14 cellular contexts compared by ENCODE assay signal in genomic region chr5:92391-93220, GRCh38. TPM values are rescaled to one million over a fixed set of nuclear protein-coding genes. Genes with fewer than 3 reads are reported as not detected.
DNase-seq lines count a peak whose midpoint lies in the region; ATAC-seq, FAIRE-seq and TF ChIP-seq lines count a peak whose summit lies in the region.
"Had no signal": no experiment of that assay in that cellular context is flagged by ENCODE, and none has a peak within 500 bp of the region (broad histone marks: within the 10 kb centered on the region; RNA-seq: fewer than 3 reads in every experiment).

No MANE protein-coding gene starts in this region.

- H3K4me2 ChIP-seq in A549 = peak overlapping the region; percentile 86
- peak overlapping the region; percentile 73 for H3K4me2 ChIP-seq in H9 (ENCODE audit: insufficient read depth, insufficient read length, low read length)

- TF ChIP-seq CTCF in A549 (IDR thresholded peaks at IDR 0.05) = no peak
- no peak for TF ChIP-seq CTCF in H9 (conservative IDR thresholded peaks at IDR 0.05)

- H3K14ac ChIP-seq in H9 (ENCODE audit: insufficient read depth, low read length) = no peak overlapping the region

- peak overlapping the region; percentile 15 to 70 (median 54); a peak in 4 of 7 replicates for H3K27ac Mint-ChIP-seq in H9
- H3K27ac Mint-ChIP-seq in T-helper 17 cell = no peak overlapping the region
- H3K27ac Mint-ChIP-seq: activated CD4-positive, alpha-beta T cell treated with anti-CD3 and anti-CD28 coated beads, Interleukin-2, amount 10 ng/mL, durations not matched to agents 24 days and 14 days; dendritic cell treated with granulocyte-macrophage colony-stimulating factor and Interleukin-4, amounts not matched to agents 40 ng/mL and 50 ng/mL, for 4 days had no signal

- no peak overlapping the region for H3K18ac ChIP-seq in H9 (ENCODE audit: insufficient read length, low read depth, low read length)

- peaks cover 19 to 38% (median 22%) of the 10 kb centered on the region in 3 experiments for H3K36me3 Mint-ChIP-seq in H9 (ENCODE audit: insufficient read depth in 1 of 3, low read depth in 3 of 3)
- H3K36me3 Mint-ChIP-seq in T-helper 17 cell (ENCODE audit: low read depth) = peaks cover 7% of the 10 kb centered on the region

- TF ChIP-seq EP300 in A549 (IDR thresholded peaks at IDR 0.05) = no peak

- no peak overlapping the region for H2BK15ac ChIP-seq in H9 (ENCODE audit: low read depth, low read length)

- TF ChIP-seq RAD21 in A549 (conservative IDR thresholded peaks at IDR 0.05 in 1 of 2, IDR thresholded peaks at IDR 0.05 in 1 of 2) = no peak

- no peak for ATAC-seq in A549
- ATAC-seq in T-helper 17 cell = no peak
- ATAC-seq in GM21528 (IDR thresholded peaks at IDR 0.05; ENCODE audit: low FRiP score, unreplicated experiment) = no peak
- ATAC-seq in HG03095 (IDR thresholded peaks at IDR 0.05; ENCODE audit: unreplicated experiment) = no peak
- ATAC-seq in GM21447 (IDR thresholded peaks at IDR 0.05; ENCODE audit: unreplicated experiment) = no peak

- CTCF ChIA-PET in A549 (lab: Yijun Ruan, JAX) = interaction anchor here (0.6 to 1.3 kb wide), 2 partner anchors 18 to 20 kb away, joined by 3 to 4 read pairs; no protein-coding TSS in a partner anchor

- DNase-seq in A549 (ENCODE audit: low read depth in 1 of 2, low spot score in 1 of 2) (no peak), H9 (no peak), T-helper 17 cell (no peak), iPS-NIHi11 (ENCODE audit: low spot score) (peak; percentile 60), AG20443 (ENCODE audit: low spot score) (no peak)
- DNase-seq: activated CD4-positive, alpha-beta T cell treated with anti-CD3 and anti-CD28 coated beads, Interleukin-2, amount 10 ng/mL, durations not matched to agents 24 days and 14 days; activated effector memory CD4-positive, alpha-beta T cell treated with Interleukin-2 at 50 U/mL for 16 hours; NK-92 treated with Interleukin-12 subunit alpha and Interleukin-12 subunit beta, amount 100 ng/mL, for 24 hours had no signal

- POLR2A ChIA-PET in A549 (lab: Yijun Ruan, JAX) = no interaction called here

- no peaks in the 10 kb centered on the region for H4K20me1 ChIP-seq in H9 (ENCODE audit: control insufficient read depth, insufficient read depth, insufficient read length)

- no peak overlapping the region for H2BK20ac ChIP-seq in H9 (ENCODE audit: low read depth, low read length, poor library complexity, severe bottlenecking)

- H3K4me3 Mint-ChIP-seq in H9 = peak overlapping the region; percentile 78 to 87
- H3K4me3 Mint-ChIP-seq in T-helper 17 cell = peak overlapping the region; percentile 31
- H3K4me3 Mint-ChIP-seq: activated CD4-positive, alpha-beta T cell treated with anti-CD3 and anti-CD28 coated beads, Interleukin-2, amount 10 ng/mL, durations not matched to agents 24 days and 14 days had no signal

- peaks cover 18% of the 10 kb centered on the region for H3K79me1 ChIP-seq in H9 (ENCODE audit: insufficient read depth, low read depth, low read length, poor library complexity, severe bottlenecking)

- H3T11ph ChIP-seq in H9 (ENCODE audit: low read length) = no peak overlapping the region

- H3K56ac ChIP-seq in H9 (ENCODE audit: insufficient read length, low read depth, low read length) = no peak overlapping the region

- H3K27me3 Mint-ChIP-seq in H9 (ENCODE audit: low read depth) (no peaks in the 10 kb centered on the region; the same call in 1 of the 2 replicates), T-helper 17 cell (peaks cover 83% of the 10 kb centered on the region)

- no peak overlapping the region for H3K23ac ChIP-seq in H9 (ENCODE audit: insufficient read length, low read depth, low read length)

- 63% methylated on average over 13 of the region's 38 CpGs for WGBS in A549 (ENCODE audit: missing lambda C conversion rate)
- WGBS in H9 (ENCODE audit: extremely low coverage, insufficient read length, low lambda C conversion rate) = no CpG with 5 or more reads among the region's 38 CpGs

- no peak overlapping the region for H2AK5ac ChIP-seq in H9 (ENCODE audit: insufficient read length, low read length)

- H2BK12ac ChIP-seq in H9 (ENCODE audit: insufficient read length, low read depth, low read length) = no peak overlapping the region

- H3K4me1 ChIP-seq in A549 (0 out of 3 replicates have a peak, but pooled peaks cover 5% of the 10 kb centered on the region), H9 (ENCODE audit: insufficient read depth, low read length) (peaks cover 7% of the 10 kb centered on the region; the same call in 1 of the 2 replicates)

- no peak overlapping the region for H2BK120ac ChIP-seq in H9 (ENCODE audit: low read depth, low read length, poor library complexity, severe bottlenecking)

- H3K27me3 ChIP-seq in H9 (ENCODE audit: insufficient read depth, low read length) = no peaks in the 10 kb centered on the region

- H3K4me3 ChIP-seq in A549 = peak overlapping the region; percentile 61; the same call in 2 of the 3 replicates

- H3K23me2 ChIP-seq in H9 (ENCODE audit: insufficient read length, low read depth, low read length, poor library complexity, severe bottlenecking) = peaks cover 9% of the 10 kb centered on the region

- no peak overlapping the region for H3K4ac ChIP-seq in H9 (ENCODE audit: low read depth, low read length)

- no peak overlapping the region for H4K5ac ChIP-seq in H9 (ENCODE audit: insufficient read length, low read depth, low read length)

- H4K91ac ChIP-seq in H9 (ENCODE audit: insufficient read length, low read depth, low read length) = no peak overlapping the region

- H2BK5ac ChIP-seq in H9 (ENCODE audit: insufficient read length, low read length) = no peak overlapping the region

- no peaks in the 10 kb centered on the region for H3K9me3 Mint-ChIP-seq in H9
- H3K9me3 Mint-ChIP-seq: activated CD4-positive, alpha-beta T cell treated with anti-CD3 and anti-CD28 coated beads, Interleukin-2, amount 10 ng/mL, durations not matched to agents 24 days and 14 days; dendritic cell treated with granulocyte-macrophage colony-stimulating factor and Interleukin-4, amounts not matched to agents 40 ng/mL and 50 ng/mL, for 4 days had no signal

- H2AFZ ChIP-seq in H9 (ENCODE audit: low read length) = no peak overlapping the region

- peak overlapping the region in 1 of 2 experiments; percentile 81; a peak in 3 of 6 replicates for H3K27ac ChIP-seq in A549
- H3K27ac ChIP-seq in H9 (ENCODE audit: insufficient read length, low read depth, low read length) = no peak overlapping the region
- H3K27ac ChIP-seq: C4-2B, upper lobe of left lung had no signal

- no peak overlapping the region for H4K8ac ChIP-seq in H9 (replicated peaks; ENCODE audit: insufficient read length, low read depth, low read length)

- TF ChIP-seq POLR2A in A549 (IDR thresholded peaks at IDR 0.05; ENCODE audit: low read length) = no peak

- H3K9ac ChIP-seq in H9 (ENCODE audit: extremely low read depth, insufficient read length, low read length) = peak overlapping the region; percentile 46

- no peaks in the 10 kb centered on the region for H3K9me3 ChIP-seq in A549
- H3K9me3 ChIP-seq in H9 (ENCODE audit: control insufficient read depth, low read depth, low read length) = no peaks in the 10 kb centered on the region
- no peaks in the 10 kb centered on the region for H3K9me3 ChIP-seq in T-helper 17 cell (ENCODE audit: control insufficient read depth, low read length, poor library complexity, severe bottlenecking)
- H3K9me3 ChIP-seq: upper lobe of left lung had no signal

- H3K4me1 Mint-ChIP-seq in H9 (peaks cover 54 to 58% of the 10 kb centered on the region in 2 experiments), T-helper 17 cell (peaks cover 6% of the 10 kb centered on the region)

- FAIRE-seq in A549 (lab: Jason Lieb, UNC) = no peak

- H3K79me2 ChIP-seq in H9 (ENCODE audit: insufficient read depth, low read length) = peaks cover 11% of the 10 kb centered on the region; the same call in 1 of the 2 replicates

TF ChIP-seq in A549, 52 proteins besides CTCF, POLR2A, EP300 and RAD21:
- no peak for TF ChIP-seq CBX8 (IDR thresholded peaks at IDR 0.05)
- TF ChIP-seq GATA3 (IDR thresholded peaks at IDR 0.05; ENCODE audit: borderline replicate concordance) = no peak
- TF ChIP-seq JUNB (IDR thresholded peaks at IDR 0.05) = no peak
- no peak for TF ChIP-seq KDM5A (IDR thresholded peaks at IDR 0.05)
- no peak for TF ChIP-seq NPAS2 (CRISPR knock-in tag; IDR thresholded peaks at IDR 0.05; ENCODE audit: borderline replicate concordance)
- TF ChIP-seq USF2 (IDR thresholded peaks at IDR 0.05) = no peak

RNA-seq across cellular contexts. Expression of gene PLEKHG4B, which starts 0.6 kb away (rescaled TPM):
- polyA plus RNA-seq in A549 (2011; rRNA removed) (0.59 and 0.78 TPM in 2 replicates), A549 (2017; fragmentation: RNase III; extraction: RNeasy Plus Mini Kit Qiagen cat#74134 plus additional on column Dnase treatment) (0.57 to 0.67 TPM (median 0.66 TPM) in 3 replicates)
- polyA plus RNA-seq in A549 (2012; cell fraction: cytosol; rRNA removed) = 0.42 and 0.71 TPM in 2 replicates
- 1.9 and 2.7 TPM in 2 replicates for polyA plus RNA-seq in A549 (2012; cell fraction: nucleus; rRNA removed)
- polyA minus RNA-seq in A549 (2011; rRNA and poly(A)+ RNA removed) = 0.12 and 0.73 TPM in 2 replicates
- total RNA-seq in H9 (2021) (41.9 and 44.3 TPM in 2 replicates), T-helper 17 cell (under 1 TPM in 1 of 2 donors, not detected in 1; 0.55 TPM)
- total RNA-seq: activated CD4-positive, alpha-beta T cell treated with anti-CD3 and anti-CD28 coated beads, Interleukin-2, amount 10 ng/mL, durations not matched to agents 24 days and 14 days had no signal

Comparison
In these comparisons a context has a peak if more than half of its experiments do, and no peak if none do; other contexts are left out.
1. RNA of gene PLEKHG4B, which starts 0.6 kb away (total RNA-seq): 41.9 to 44.3 TPM in H9; 0.55 TPM in T-helper 17 cell; every median in the first group is over 10 times any median in the second.